Comparison of ENCODE assay signal across 31 cellular contexts in genomic region chr2:105561401-105561800, GRCh38.
"Had no signal": no experiment of that assay in that cellular context is flagged by ENCODE, and none has a peak within 500 bp of the region (broad histone marks: within the 10 kb centered on the region; RNA-seq: fewer than 3 reads in every experiment).

No MANE protein-coding gene starts in this region.

- ATAC-seq: naive thymus-derived CD4-positive, alpha-beta T cell; natural killer cell; psoas muscle; right cardiac atrium; sciatic nerve; stimulated activated memory B cell treated with anti-CD40 and anti-IgM and Interleukin-4, amounts not matched to agents 10 μg/mL and 1 μg/mL and 100 μg/mL, for 72 hours; stimulated activated naive CD8-positive, alpha-beta T cell treated with anti-CD3 and anti-CD28 coated beads, Interleukin-15, amount 100 ng/mL, for 72 hours; stimulated activated naive CD8-positive, alpha-beta T cell treated with anti-CD3 and anti-CD28 coated beads, Interleukin-15, Interleukin-2, amounts not matched to agents 100 U/mL and 50 U/mL, for 24 hours; upper lobe of right lung had no signal

- H3K9me3 ChIP-seq: ovary, psoas muscle, spleen, suprapubic skin, testis, tibial artery, transverse colon, upper lobe of right lung, uterus had no signal

- H3K27ac Mint-ChIP-seq: naive thymus-derived CD4-positive, alpha-beta T cell; natural killer cell; nephron; progenitor cell of endocrine pancreas; stimulated activated memory B cell treated with anti-CD40 and anti-IgM and Interleukin-4, amounts not matched to agents 10 μg/mL and 1 μg/mL and 100 μg/mL, for 72 hours; stimulated activated naive CD8-positive, alpha-beta T cell treated with anti-CD3 and anti-CD28 coated beads, Interleukin-15, amount 100 ng/mL, for 72 hours; type B pancreatic cell had no signal

- H3K4me3 Mint-ChIP-seq: naive thymus-derived CD4-positive, alpha-beta T cell; natural killer cell; nephron; stimulated activated memory B cell treated with anti-CD40 and anti-IgM and Interleukin-4, amounts not matched to agents 10 μg/mL and 1 μg/mL and 100 μg/mL, for 72 hours; stimulated activated naive CD8-positive, alpha-beta T cell treated with anti-CD3 and anti-CD28 coated beads, Interleukin-15, amount 100 ng/mL, for 72 hours; type B pancreatic cell had no signal

- H3K4me1 ChIP-seq: parathyroid adenoma, psoas muscle, tibial artery, transverse colon, uterus had no signal

- H2AFZ ChIP-seq: parathyroid adenoma had no signal

- H3K27me3 ChIP-seq: ovary, testis, upper lobe of right lung, uterus had no signal

- H3K9me3 Mint-ChIP-seq: natural killer cell; nephron; stimulated activated naive CD8-positive, alpha-beta T cell treated with anti-CD3 and anti-CD28 coated beads, Interleukin-15, amount 100 ng/mL, for 72 hours; type B pancreatic cell had no signal

- H3K36me3 Mint-ChIP-seq: natural killer cell; stimulated activated memory B cell treated with anti-CD40 and anti-IgM and Interleukin-4, amounts not matched to agents 10 μg/mL and 1 μg/mL and 100 μg/mL, for 72 hours; type B pancreatic cell had no signal

- H3K27ac ChIP-seq: ovary, parathyroid adenoma, psoas muscle, skin epidermis, suprapubic skin, testis, tibial artery, transverse colon, upper lobe of right lung, uterus had no signal

- H3K9ac ChIP-seq: parathyroid adenoma had no signal

- H3K4me3 ChIP-seq: ovary, psoas muscle, skin epidermis, smooth muscle cell, spleen, suprapubic skin, testis, tibial artery, transverse colon, upper lobe of right lung, uterus had no signal

- DNase-seq: naive thymus-derived CD4-positive, alpha-beta T cell; natural killer cell; occipital lobe; ovary; posterior cingulate gyrus; psoas muscle; right cardiac atrium; spleen; stimulated activated CD4-positive, alpha-beta T cell treated with anti-CD3 and anti-CD28 coated beads, Interleukin-12 subunit alpha, Interleukin-12 subunit beta, amount 100 ng/mL, for 4 hours; stimulated activated CD4-positive, alpha-beta T cell treated with anti-CD3 and anti-CD28 coated beads, Interleukin-1b, Interleukin-23, amount 100 ng/mL, for 48 hours; stimulated activated CD4-positive, alpha-beta T cell treated with anti-CD3 and anti-CD28 coated beads, Interleukin-4, amount 100 ng/mL, for 1 hour; stimulated activated CD4-positive, alpha-beta T cell treated with anti-CD3 and anti-CD28 coated beads, Interleukin-4, amount 100 ng/mL, for 4 hours; stimulated activated CD8-positive, alpha-beta memory T cell treated with anti-CD3 and anti-CD28 coated beads, Interleukin-4, amount 100 ng/mL, for 48 hours; stimulated activated naive CD4-positive, alpha-beta T cell; stimulated activated naive CD8-positive, alpha-beta T cell treated with anti-CD3 and anti-CD28 coated beads, Interleukin-15, amount 100 ng/mL, for 72 hours; stimulated activated naive CD8-positive, alpha-beta T cell treated with anti-CD3 and anti-CD28 coated beads, Interleukin-15, Interleukin-2, amounts not matched to agents 100 U/mL and 50 U/mL, for 24 hours; substantia nigra; testis; tibial artery; transverse colon; upper lobe of right lung; uterus had no signal

- H3K36me3 ChIP-seq: ovary, spleen, suprapubic skin, tibial artery, transverse colon, upper lobe of right lung, uterus had no signal

- H3K4me2 ChIP-seq: smooth muscle cell had no signal

- H3K4me1 Mint-ChIP-seq: natural killer cell; stimulated activated memory B cell treated with anti-CD40 and anti-IgM and Interleukin-4, amounts not matched to agents 10 μg/mL and 1 μg/mL and 100 μg/mL, for 72 hours; stimulated activated naive CD8-positive, alpha-beta T cell treated with anti-CD3 and anti-CD28 coated beads, Interleukin-15, amount 100 ng/mL, for 72 hours had no signal

- H3K79me2 ChIP-seq: parathyroid adenoma had no signal
